In genomic region chr2:38751043-38751846, GRCh38 we compare ENCODE assay signal across 8 cellular contexts. TPM values are rescaled to one million over a fixed set of nuclear protein-coding genes. Genes with fewer than 3 reads are reported as not detected.
A peak's percentile ranks its signal among the peaks of the same experiment; 100 is the strongest.
DNase-seq lines count a peak whose midpoint lies in the region; ATAC-seq and TF ChIP-seq lines count a peak whose summit lies in the region.

Gene SRSF7, minus strand, starts transcription at chr2:38751361. Its CDS starts 105 bp downstream, at chr2:38751256.

- no peaks in the 10 kb centered on the region for H3F3A ChIP-seq in PC-3 (ENCODE audit: low read length, unreplicated experiment)

- ATAC-seq in GM21529 (IDR thresholded peaks at IDR 0.05; ENCODE audit: unreplicated experiment) (peak; percentile 75), PC-3 (peak; percentile 71), mucosa of descending colon (peak; percentile 90)

- peak within 1 kb of the TSS; percentile 98 for H3K4me3 ChIP-seq in PC-3 (ENCODE audit: low read length)
- peak within 1 kb of the TSS; percentile 89 for H3K4me3 ChIP-seq in mucosa of descending colon

- H3K9me3 ChIP-seq in PC-3 (ENCODE audit: low read length) (no peaks in the 10 kb centered on the region), mucosa of descending colon (no peaks in the 10 kb centered on the region)

- intact Hi-C loops in PC-3 (cut with micrococcal nuclease) (loop anchor here (1.0 to 5.0 kb wide), 2 partner anchors 27 to 374 kb away; partner anchors contain the start of genes ATL2 and GEMIN6), mucosa of descending colon (cut with DNase I, micrococcal nuclease) (no loop called here)

- DNase-seq in DMS 273 treated with DMSO at 0.1 percent for 48 hours (lab: John Stamatoyannopoulos, UW), result peak; percentile 97
- DNase-seq in PC-3, result peak; percentile 99
- DNase-seq in activated T-cell treated with anti-CD3 and anti-CD28 coated beads for 48 hours (ENCODE audit: low read depth), result peak; percentile 94
- peak; percentile 91 for DNase-seq in epithelial cell of prostate (ENCODE audit: low read depth, low spot score)
- peak; percentile 97 to 98 (median 98) for DNase-seq in mucosa of descending colon
- peak; percentile 92 for DNase-seq in stimulated activated CD8-positive, alpha-beta memory T cell treated with anti-CD3 and anti-CD28 coated beads, Interleukin-4, amount 100 ng/mL, for 24 hours (ENCODE audit: low read depth)

- H2AFZ ChIP-seq in PC-3 (ENCODE audit: low read length), result peak within 1 kb of the TSS; percentile 96

- H3K79me2 ChIP-seq in PC-3 (ENCODE audit: low read length), result peaks cover 50% of the 10 kb centered on the region

- H3K27me3 ChIP-seq in PC-3 (ENCODE audit: low read length), result no peaks in the 10 kb centered on the region

- no peaks in the 10 kb centered on the region for H3K9me2 ChIP-seq in PC-3 (replicated peaks; ENCODE audit: low read length)

- H3K36me3 ChIP-seq in PC-3 (ENCODE audit: low read depth, low read length) (peaks cover 40% of the 10 kb centered on the region), mucosa of descending colon (ENCODE audit: low read depth) (no peaks in the 10 kb centered on the region)

- peak within 1 kb of the TSS; percentile 68 for H3K27ac ChIP-seq in PC-3 (ENCODE audit: low read length)
- H3K27ac ChIP-seq in epithelial cell of prostate, result peak within 1 kb of the TSS; percentile 81

- TF ChIP-seq CTCF in PC-3 (conservative IDR thresholded peaks at IDR 0.05; ENCODE audit: low read depth, low read length), result no peak
- TF ChIP-seq CTCF in mucosa of descending colon (IDR thresholded peaks at IDR 0.05), result no peak

- H3K9ac ChIP-seq in PC-3 (ENCODE audit: low read length), result peak within 1 kb of the TSS; percentile 94

- peak; percentile 48; the same call in 1 of the 2 replicates for TF ChIP-seq EP300 in Ishikawa (IDR thresholded peaks at IDR 0.05; ENCODE audit: borderline replicate concordance)

- CTCF ChIA-PET in PC-3 (lab: Charles Lee), result interaction anchor here (0.6 kb wide), 1 partner anchor 194 kb away, joined by 5 read pairs; no protein-coding TSS in a partner anchor

- H4K20me1 ChIP-seq in PC-3 (ENCODE audit: low read length), result peaks cover 44% of the 10 kb centered on the region

- TF ChIP-seq RAD21 in Ishikawa (IDR thresholded peaks at IDR 0.05; ENCODE audit: low read depth), result no peak; the same call in 1 of the 2 replicates

- H3K4me1 ChIP-seq in PC-3 (ENCODE audit: insufficient read depth, low read length) (peaks cover 34% of the 10 kb centered on the region), mucosa of descending colon (ENCODE audit: low read depth) (peaks cover 13% of the 10 kb centered on the region)

- no TSS peak for BruUV-seq in PC-3 (replicated peaks; lab: Mats Ljungman, UMichigan)

- H3K4me2 ChIP-seq in PC-3 (ENCODE audit: low read length), result peak within 1 kb of the TSS; percentile 86

- POLR2A ChIA-PET in PC-3 (lab: Charles Lee; ENCODE audit: unreplicated experiment), result interaction anchor here (0.6 to 1.5 kb wide), 40 partner anchors 13 to 1911 kb away, joined by 3 to 18 read pairs (median 6); partner anchors contain the start of gene MORN2

TF ChIP-seq in Ishikawa, 13 proteins besides CTCF, POLR2A, EP300 and RAD21:
- TF ChIP-seq MAX (IDR thresholded peaks at IDR 0.05) (peak; percentile 98), USF1 (IDR thresholded peaks at IDR 0.05) (peak; percentile 30; the same call in 1 of the 2 replicates), REST (IDR thresholded peaks at IDR 0.05; ENCODE audit: low read depth) (no peak), EGR1 (IDR thresholded peaks at IDR 0.05) (peak; percentile 30; the same call in 1 of the 2 replicates), NFIC (IDR thresholded peaks at IDR 0.05) (peak; percentile 31; the same call in 1 of the 2 replicates), CREB1 (IDR thresholded peaks at IDR 0.05; ENCODE audit: low read depth) (peak; percentile 57; the same call in 1 of the 2 replicates), CEBPB (IDR thresholded peaks at IDR 0.05) (0 out of 2 replicates have a peak, but pooled peaks have one; percentile 36), TAF1 (IDR thresholded peaks at IDR 0.05; ENCODE audit: low read depth) (peak; percentile 98), FOXM1 (IDR thresholded peaks at IDR 0.05; ENCODE audit: borderline replicate concordance, low read depth) (no peak), ZBTB7A (IDR thresholded peaks at IDR 0.05; ENCODE audit: low read depth) (0 out of 2 replicates have a peak, but pooled peaks have one; percentile 9), YY1 (IDR thresholded peaks at IDR 0.05; ENCODE audit: low read depth) (peak; percentile 90), TEAD4 (IDR thresholded peaks at IDR 0.05) (no peak), TCF12 (IDR thresholded peaks at IDR 0.05; ENCODE audit: low read depth) (peak; percentile 77)

RNA-seq across cellular contexts. Expression of gene SRSF7, which starts in this region (rescaled TPM):
- total RNA-seq in PC-3 (2014; rRNA removed) (148 and 160 TPM in 2 replicates), mucosa of descending colon (100 to 1,000 TPM in 2 of 3 donors, 10 to 100 TPM in 1; 91.3 to 130 (median 113) TPM)

Comparison
In these comparisons a context has a peak if more than half of its experiments do, and no peak if none do; other contexts are left out.
1. Peak in every context shown above with its lines: DNase-seq, ATAC-seq, H3K4me3 ChIP-seq and H3K27ac ChIP-seq.